In genomic region chr6:99894815-99895214, GRCh38 we compare ENCODE assay signal across 22 cellular contexts.
"Had no signal": no experiment of that assay in that cellular context is flagged by ENCODE, and none has a peak within 500 bp of the region (broad histone marks: within the 10 kb centered on the region; RNA-seq: fewer than 3 reads in every experiment).

No MANE protein-coding gene starts in this region.

- H3K9me3 ChIP-seq: colonic mucosa had no signal

- H3K27me3 ChIP-seq: colonic mucosa had no signal

- H3K4me1 Mint-ChIP-seq: activated B cell treated with CpG ODN at 0.5 μM for 24 hours; activated CD4-positive, alpha-beta T cell treated with anti-CD3 and anti-CD28 coated beads, Interleukin-2, amount 10 ng/mL, durations not matched to agents 24 days and 14 days; activated naive CD4-positive, alpha-beta T cell treated with anti-CD3 and anti-CD28 coated beads, Interleukin-2, amount 10 ng/mL, durations not matched to agents 7 days and 5 days; activated naive CD8-positive, alpha-beta T cell treated with anti-CD3 and anti-CD28 coated beads for 36 hours had no signal

- DNase-seq: activated B cell treated with CpG ODN at 0.5 μM for 24 hours; activated CD4-positive, alpha-beta T cell treated with anti-CD3 and anti-CD28 coated beads for 1 hour; activated CD4-positive, alpha-beta T cell treated with anti-CD3 and anti-CD28 coated beads, Interleukin-2, amount 10 ng/mL, durations not matched to agents 24 days and 14 days; activated CD4-positive, alpha-beta T cell treated with anti-CD3 and anti-CD28 coated beads, Interleukin-2, amount 50 U/mL, for 48 hours; activated CD8-positive, alpha-beta memory T cell treated with anti-CD3 and anti-CD28 coated beads for 24 hours; activated gamma-delta T cell treated with Interleukin-2 at 50 U/mL for 16 hours; activated naive CD4-positive, alpha-beta T cell treated with anti-CD3 and anti-CD28 coated beads, Interleukin-2, amount 10 ng/mL, durations not matched to agents 7 days and 5 days; activated naive CD8-positive, alpha-beta T cell treated with anti-CD3 and anti-CD28 coated beads for 36 hours; activated T-cell treated with anti-CD3 and anti-CD28 coated beads, Interleukin-2, amount 50 U/mL, for 48 hours; colonic mucosa; NCI-H1105 treated with DMSO at 0.1 percent for 48 hours; NCI-H1436 treated with DMSO at 0.1 percent for 48 hours; NCI-H187; NCI-H2081; NCI-H2171; NCI-H226; NCI-H526; NCI-H774; SIG-M5; T1000 had no signal

- H3K27ac ChIP-seq: colonic mucosa had no signal

- H3K27ac Mint-ChIP-seq: activated B cell treated with CpG ODN at 0.5 μM for 24 hours; activated CD4-positive, alpha-beta T cell treated with anti-CD3 and anti-CD28 coated beads, Interleukin-2, amount 10 ng/mL, durations not matched to agents 24 days and 14 days; activated naive CD4-positive, alpha-beta T cell treated with anti-CD3 and anti-CD28 coated beads, Interleukin-2, amount 10 ng/mL, durations not matched to agents 7 days and 5 days; activated naive CD8-positive, alpha-beta T cell treated with anti-CD3 and anti-CD28 coated beads for 36 hours; activated T-helper 2 cell treated with anti-CD3 and anti-CD28 coated beads, Interferon-gamma antibody, Interleukin-2, Interleukin-4, amounts not matched to agents 10 μg/mL and 5 μg/mL and 100 μg/mL, durations not matched to agents 14 hours and 24 hours and 36 hours had no signal

- H3K27me3 Mint-ChIP-seq: activated naive CD4-positive, alpha-beta T cell treated with anti-CD3 and anti-CD28 coated beads, Interleukin-2, amount 10 ng/mL, durations not matched to agents 7 days and 5 days had no signal

- H3K4me3 ChIP-seq: colonic mucosa had no signal

- FAIRE-seq: TTC549 had no signal

- H3K4me3 Mint-ChIP-seq: activated B cell treated with CpG ODN at 0.5 μM for 24 hours; activated CD4-positive, alpha-beta T cell treated with anti-CD3 and anti-CD28 coated beads, Interleukin-2, amount 10 ng/mL, durations not matched to agents 24 days and 14 days; activated naive CD4-positive, alpha-beta T cell treated with anti-CD3 and anti-CD28 coated beads, Interleukin-2, amount 10 ng/mL, durations not matched to agents 7 days and 5 days; activated naive CD8-positive, alpha-beta T cell treated with anti-CD3 and anti-CD28 coated beads for 36 hours had no signal

- H3K9me3 Mint-ChIP-seq: activated B cell treated with CpG ODN at 0.5 μM for 24 hours; activated CD4-positive, alpha-beta T cell treated with anti-CD3 and anti-CD28 coated beads, Interleukin-2, amount 10 ng/mL, durations not matched to agents 24 days and 14 days; activated naive CD4-positive, alpha-beta T cell treated with anti-CD3 and anti-CD28 coated beads, Interleukin-2, amount 10 ng/mL, durations not matched to agents 7 days and 5 days; activated naive CD8-positive, alpha-beta T cell treated with anti-CD3 and anti-CD28 coated beads for 36 hours; activated T-helper 2 cell treated with anti-CD3 and anti-CD28 coated beads, Interferon-gamma antibody, Interleukin-2, Interleukin-4, amounts not matched to agents 10 μg/mL and 5 μg/mL and 100 μg/mL, durations not matched to agents 14 hours and 24 hours and 36 hours had no signal

- H3K36me3 Mint-ChIP-seq: activated naive CD4-positive, alpha-beta T cell treated with anti-CD3 and anti-CD28 coated beads, Interleukin-2, amount 10 ng/mL, durations not matched to agents 7 days and 5 days; activated naive CD8-positive, alpha-beta T cell treated with anti-CD3 and anti-CD28 coated beads for 36 hours had no signal

- H3K36me3 ChIP-seq: colonic mucosa had no signal

- H3K4me1 ChIP-seq: colonic mucosa had no signal
